ENCODE assay signal across 33 cellular contexts in the genomic region with DNA sequence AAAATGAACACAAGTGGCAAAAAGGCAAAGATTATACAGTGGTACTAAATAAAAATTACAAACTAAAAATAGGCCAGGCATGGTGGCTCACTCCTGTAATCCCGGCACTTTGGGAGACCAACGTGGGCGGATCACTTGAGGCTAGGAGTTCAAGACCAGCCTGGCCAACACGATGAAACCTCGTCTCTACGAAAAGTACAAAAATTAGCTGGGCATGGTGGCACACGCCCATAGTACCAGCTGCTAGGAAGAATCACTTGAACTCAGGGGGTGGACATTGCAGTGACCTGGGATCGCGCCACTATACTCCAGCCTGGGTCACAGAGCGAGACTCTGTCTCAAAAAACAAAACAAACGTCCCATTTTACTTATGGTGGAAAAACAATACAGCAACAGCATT. TPM values are rescaled to one million over a fixed set of nuclear protein-coding genes. Genes with fewer than 3 reads are reported as not detected.
"Had no signal": no experiment of that assay in that cellular context is flagged by ENCODE, and none has a peak within 500 bp of the region (broad histone marks: within the 10 kb centered on the region; RNA-seq: fewer than 3 reads in every experiment).

No MANE protein-coding gene starts in this region.

- H3K27ac ChIP-seq: stomach, suprapubic skin, testis, thoracic aorta, thyroid gland, tibial artery, tibial nerve, transverse colon, upper lobe of left lung, upper lobe of right lung, uterus, vagina had no signal

- H3K4me3 Mint-ChIP-seq: stimulated activated effector memory CD8-positive, alpha-beta T cell treated with anti-CD3 and anti-CD28 coated beads, Interleukin-12 subunit alpha, Interleukin-12 subunit beta, amount 100 ng/mL, for 72 hours; stimulated activated memory B cell treated with anti-CD40 and anti-IgM and Interleukin-4, amounts not matched to agents 10 μg/mL and 1 μg/mL and 100 μg/mL, for 72 hours; stimulated activated naive B cell treated with anti-CD40 and anti-IgM and Interleukin-4, amounts not matched to agents 10 μg/mL and 1 μg/mL and 100 μg/mL, for 72 hours; stimulated activated naive CD8-positive, alpha-beta T cell treated with anti-CD3 and anti-CD28 coated beads, Interleukin-15, amount 100 ng/mL, for 72 hours; stimulated activated naive CD8-positive, alpha-beta T cell treated with anti-CD3 and anti-CD28 coated beads, Interleukin-15, Interleukin-2, amounts not matched to agents 100 ng/mL and 50 ng/mL, for 24 hours; type B pancreatic cell had no signal

- H3K27me3 Mint-ChIP-seq: stimulated activated memory B cell treated with anti-CD40 and anti-IgM and Interleukin-4, amounts not matched to agents 10 μg/mL and 1 μg/mL and 100 μg/mL, for 72 hours; stimulated activated naive B cell treated with anti-CD40 and anti-IgM and Interleukin-4, amounts not matched to agents 10 μg/mL and 1 μg/mL and 100 μg/mL, for 72 hours; stimulated activated naive CD8-positive, alpha-beta T cell treated with anti-CD3 and anti-CD28 coated beads, Interleukin-15, amount 100 ng/mL, for 72 hours; stimulated activated naive CD8-positive, alpha-beta T cell treated with anti-CD3 and anti-CD28 coated beads, Interleukin-15, Interleukin-2, amounts not matched to agents 100 ng/mL and 50 ng/mL, for 24 hours; type B pancreatic cell had no signal

- H3K9me3 Mint-ChIP-seq: stimulated activated effector memory CD8-positive, alpha-beta T cell treated with anti-CD3 and anti-CD28 coated beads, Interleukin-12 subunit alpha, Interleukin-12 subunit beta, amount 100 ng/mL, for 72 hours; stimulated activated memory B cell treated with anti-CD40 and anti-IgM and Interleukin-4, amounts not matched to agents 10 μg/mL and 1 μg/mL and 100 μg/mL, for 72 hours; stimulated activated naive B cell treated with anti-CD40 and anti-IgM and Interleukin-4, amounts not matched to agents 10 μg/mL and 1 μg/mL and 100 μg/mL, for 72 hours; stimulated activated naive CD8-positive, alpha-beta T cell treated with anti-CD3 and anti-CD28 coated beads, Interleukin-15, amount 100 ng/mL, for 72 hours; stimulated activated naive CD8-positive, alpha-beta T cell treated with anti-CD3 and anti-CD28 coated beads, Interleukin-15, Interleukin-2, amounts not matched to agents 100 ng/mL and 50 ng/mL, for 24 hours; type B pancreatic cell had no signal

- H3K27me3 ChIP-seq: stomach, suprapubic skin, testis, thyroid gland, tibial artery, tibial nerve, transverse colon, upper lobe of left lung, uterus, vagina had no signal

- H3K4me1 Mint-ChIP-seq: stimulated activated effector memory CD8-positive, alpha-beta T cell treated with anti-CD3 and anti-CD28 coated beads, Interleukin-12 subunit alpha, Interleukin-12 subunit beta, amount 100 ng/mL, for 72 hours; stimulated activated memory B cell treated with anti-CD40 and anti-IgM and Interleukin-4, amounts not matched to agents 10 μg/mL and 1 μg/mL and 100 μg/mL, for 72 hours; stimulated activated naive B cell treated with anti-CD40 and anti-IgM and Interleukin-4, amounts not matched to agents 10 μg/mL and 1 μg/mL and 100 μg/mL, for 72 hours; stimulated activated naive CD8-positive, alpha-beta T cell treated with anti-CD3 and anti-CD28 coated beads, Interleukin-15, amount 100 ng/mL, for 72 hours had no signal

- H3K9me3 ChIP-seq: stomach, suprapubic skin, testis, thoracic aorta, thyroid gland, tibial artery, tibial nerve, transverse colon, upper lobe of left lung, upper lobe of right lung, uterus, vagina had no signal

- H3K36me3 ChIP-seq: suprapubic skin, thoracic aorta, tibial artery, tibial nerve, transverse colon, upper lobe of left lung, upper lobe of right lung, uterus, vagina had no signal

- H3K27ac Mint-ChIP-seq: stimulated activated effector memory CD8-positive, alpha-beta T cell treated with anti-CD3 and anti-CD28 coated beads, Interleukin-12 subunit alpha, Interleukin-12 subunit beta, amount 100 ng/mL, for 72 hours; stimulated activated memory B cell treated with anti-CD40 and anti-IgM and Interleukin-4, amounts not matched to agents 10 μg/mL and 1 μg/mL and 100 μg/mL, for 72 hours; stimulated activated naive B cell treated with anti-CD40 and anti-IgM and Interleukin-4, amounts not matched to agents 10 μg/mL and 1 μg/mL and 100 μg/mL, for 72 hours; stimulated activated naive CD8-positive, alpha-beta T cell treated with anti-CD3 and anti-CD28 coated beads, Interleukin-15, amount 100 ng/mL, for 72 hours; stimulated activated naive CD8-positive, alpha-beta T cell treated with anti-CD3 and anti-CD28 coated beads, Interleukin-15, Interleukin-2, amounts not matched to agents 100 ng/mL and 50 ng/mL, for 24 hours; type B pancreatic cell had no signal

- DNase-seq: stimulated activated CD4-positive, alpha-beta T cell treated with anti-CD3 and anti-CD28 coated beads, Interleukin-2, amount 100 ng/mL, for 48 hours; stimulated activated CD4-positive, alpha-beta T cell treated with anti-CD3 and anti-CD28 coated beads, Interleukin-4, amount 100 ng/mL, for 1 hour; stimulated activated CD4-positive, alpha-beta T cell treated with anti-CD3 and anti-CD28 coated beads, Interleukin-4, amount 100 ng/mL, for 24 hours; stimulated activated CD4-positive, alpha-beta T cell treated with anti-CD3 and anti-CD28 coated beads, Interleukin-4, amount 100 ng/mL, for 4 hours; stimulated activated CD8-positive, alpha-beta memory T cell treated with anti-CD3 and anti-CD28 coated beads, Interleukin-4, amount 100 ng/mL, for 48 hours; stimulated activated naive B cell treated with anti-CD40 and anti-IgM and Interleukin-4, amounts not matched to agents 10 μg/mL and 1 μg/mL and 100 μg/mL, for 72 hours; stimulated activated naive CD4-positive, alpha-beta T cell; stimulated activated naive CD4-positive, alpha-beta T cell treated with Interleukin-2 at 50 U/mL for 16 hours; stimulated activated naive CD8-positive, alpha-beta T cell treated with anti-CD3 and anti-CD28 coated beads, Interleukin-15, amount 100 ng/mL, for 72 hours; stimulated activated naive CD8-positive, alpha-beta T cell treated with anti-CD3 and anti-CD28 coated beads, Interleukin-15, Interleukin-2, amounts not matched to agents 100 U/mL and 50 U/mL, for 24 hours; stomach; substantia nigra; testis; thyroid gland; tibial artery; transverse colon; trophoblast cell; upper lobe of right lung; uterus had no signal

- FAIRE-seq: urothelium cell line had no signal

- H3K4me3 ChIP-seq: stomach, suprapubic skin, testis, thoracic aorta, thyroid gland, tibial artery, tibial nerve, transverse colon, upper lobe of left lung, upper lobe of right lung, uterus, vagina had no signal

- H3K4me1 ChIP-seq: stomach, suprapubic skin, testis, thyroid gland, tibial artery, tibial nerve, transverse colon, upper lobe of left lung, upper lobe of right lung, uterus, vagina had no signal

- ATAC-seq: stimulated activated effector memory CD8-positive, alpha-beta T cell treated with anti-CD3 and anti-CD28 coated beads, Interleukin-12 subunit alpha, Interleukin-12 subunit beta, amount 100 ng/mL, for 72 hours; stimulated activated memory B cell treated with anti-CD40 and anti-IgM and Interleukin-4, amounts not matched to agents 10 μg/mL and 1 μg/mL and 100 μg/mL, for 72 hours; stimulated activated naive B cell treated with anti-CD40 and anti-IgM and Interleukin-4, amounts not matched to agents 10 μg/mL and 1 μg/mL and 100 μg/mL, for 72 hours; stimulated activated naive CD8-positive, alpha-beta T cell treated with anti-CD3 and anti-CD28 coated beads, Interleukin-15, amount 100 ng/mL, for 72 hours; stimulated activated naive CD8-positive, alpha-beta T cell treated with anti-CD3 and anti-CD28 coated beads, Interleukin-15, Interleukin-2, amounts not matched to agents 100 U/mL and 50 U/mL, for 24 hours; upper lobe of right lung had no signal

RNA-seq across cellular contexts. Expression of a gene that starts 24.5 kb away (rescaled TPM):
- total RNA-seq: thoracic aorta had no signal

RNA-seq across cellular contexts. Expression of a gene that starts 36.0 kb away (rescaled TPM):
- total RNA-seq: stomach, subcutaneous adipose tissue, suprapubic skin, temporal lobe, thoracic aorta, thyroid gland, transverse colon, upper lobe of left lung, upper lobe of right lung, ureter, urinary bladder, uterus, vagina had no signal
- polyA plus RNA-seq: stomach, urinary bladder had no signal
